9 cellular contexts compared by ENCODE assay signal in genomic region chr16:1380195-1380594, GRCh38. TPM values are rescaled to one million over a fixed set of nuclear protein-coding genes. Genes with fewer than 3 reads are reported as not detected.
A peak's percentile ranks its signal among the peaks of the same experiment; 100 is the strongest.
DNase-seq lines count a peak whose midpoint lies in the region; ATAC-seq, FAIRE-seq and TF ChIP-seq lines count a peak whose summit lies in the region.
"Had no signal": no experiment of that assay in that cellular context is flagged by ENCODE, and none has a peak within 500 bp of the region (broad histone marks: within the 10 kb centered on the region; RNA-seq: fewer than 3 reads in every experiment).

No MANE protein-coding gene starts in this region.

- H3K27me3 ChIP-seq in PC-9 (ENCODE audit: insufficient read depth, low read depth) (no peaks in the 10 kb centered on the region), H1 (replicated peaks in 1 of 4; ENCODE audit: control insufficient read depth in 3 of 4, extremely low read depth in 1 of 4, insufficient read depth in 3 of 4, low read length in 3 of 4) (no peaks in the 10 kb centered on the region)

- TF ChIP-seq EP300 in H1 (IDR thresholded peaks at IDR 0.05; ENCODE audit: borderline replicate concordance in 1 of 2, low read depth in 2 of 2, low read length in 2 of 2): no peak

- no peaks in the 10 kb centered on the region for H3K36me3 ChIP-seq in PC-9 (ENCODE audit: low read depth)
- H3K36me3 ChIP-seq in H1 (ENCODE audit: control insufficient read depth in 2 of 4, insufficient read depth in 4 of 4, low read length in 3 of 4): peaks cover 0 to 2% (median 0%) of the 10 kb centered on the region in 4 experiments; a peak in 2 of 8 replicates

- peaks cover 17% of the 10 kb centered on the region for H3F3A ChIP-seq in PC-9 (ENCODE audit: insufficient read depth, low read depth)

- peak overlapping the region; percentile 76 for H3K27ac Mint-ChIP-seq in activated CD4-positive, alpha-beta T cell treated with anti-CD3 and anti-CD28 coated beads, Interleukin-2, amount 10 ng/mL, durations not matched to agents 7 days and 5 days
- peak overlapping the region; percentile 93 for H3K27ac Mint-ChIP-seq in progenitor cell of endocrine pancreas

- no peak overlapping the region for H3K23ac ChIP-seq in H1 (ENCODE audit: insufficient read length)

- H2BK120ac ChIP-seq in H1 (replicated peaks; ENCODE audit: low read depth, low read length): no peak overlapping the region

- BruUV-seq in PC-9 (replicated peaks; lab: Mats Ljungman, UMichigan): no TSS peak

- peaks cover 12% of the 10 kb centered on the region for H3K23me2 ChIP-seq in H1 (ENCODE audit: low read depth, low read length)

- H3K36me3 Mint-ChIP-seq in activated CD4-positive, alpha-beta T cell treated with anti-CD3 and anti-CD28 coated beads, Interleukin-2, amount 10 ng/mL, durations not matched to agents 7 days and 5 days (ENCODE audit: low read depth): peaks cover 6% of the 10 kb centered on the region
- peaks cover 5% of the 10 kb centered on the region for H3K36me3 Mint-ChIP-seq in progenitor cell of endocrine pancreas (ENCODE audit: insufficient read depth)

- no peak overlapping the region for H3K14ac ChIP-seq in H1 (ENCODE audit: insufficient read length)

- no peak overlapping the region for H3K27ac ChIP-seq in PC-9
- no peak overlapping the region for H3K27ac ChIP-seq in H1 (ENCODE audit: low read depth, low read length)

- peaks cover 4% of the 10 kb centered on the region for H3K79me1 ChIP-seq in H1 (ENCODE audit: low read depth, low read length)

- H2BK15ac ChIP-seq in H1 (ENCODE audit: low read length): no peak overlapping the region

- H4K91ac ChIP-seq in H1 (replicated peaks; ENCODE audit: insufficient read length, low read length): no peak overlapping the region

- H4K20me1 ChIP-seq in PC-9 (ENCODE audit: insufficient read depth) (peaks cover 16% of the 10 kb centered on the region; the same call in 1 of the 2 replicates), H1 (replicated peaks in 1 of 2; ENCODE audit: control insufficient read depth in 1 of 2, insufficient read depth in 2 of 2, low read length in 2 of 2) (peaks cover 3 to 21% of the 10 kb centered on the region in 2 experiments)

- TF ChIP-seq RAD21 in H1 (IDR thresholded peaks at IDR 0.05 in 1 of 2, conservative IDR thresholded peaks at IDR 0.05 in 1 of 2; ENCODE audit: low read depth in 2 of 2, low read length in 2 of 2): no peak

- H3K9me3 ChIP-seq in PC-9 (ENCODE audit: insufficient read depth, low read depth) (no peaks in the 10 kb centered on the region), H1 (ENCODE audit: insufficient read depth in 2 of 2, low read depth in 1 of 2, low read length in 1 of 2) (no peaks in the 10 kb centered on the region)

- H2AK5ac ChIP-seq in H1 (ENCODE audit: low read depth, low read length): no peak overlapping the region

- H3K9me2 ChIP-seq in PC-9 (ENCODE audit: insufficient read depth): no peaks in the 10 kb centered on the region

- H4K8ac ChIP-seq in H1 (ENCODE audit: extremely low read depth, insufficient read depth, low read length): no peak overlapping the region

- no peak overlapping the region for H2BK12ac ChIP-seq in H1 (ENCODE audit: low read depth, low read length)

- no peak overlapping the region for H2AFZ ChIP-seq in PC-9
- H2AFZ ChIP-seq in H1 (ENCODE audit: low read length): no peak overlapping the region

- no peak overlapping the region for H3K9ac ChIP-seq in H1 (replicated peaks in 1 of 4; ENCODE audit: extremely low read depth in 1 of 4, low read depth in 3 of 4, low read length in 3 of 4)

- no peak overlapping the region for H3K56ac ChIP-seq in H1 (replicated peaks; ENCODE audit: insufficient read length, low read depth, low read length)

- H3K4ac ChIP-seq in H1 (replicated peaks; ENCODE audit: insufficient read length, low read depth, low read length): no peak overlapping the region

- H3K4me3 ChIP-seq in PC-9 (peak overlapping the region; percentile 80), H1 (ENCODE audit: extremely low read depth in 1 of 4, insufficient read depth in 2 of 4, low read depth in 3 of 4, low read length in 4 of 4) (peak overlapping the region; percentile 44 to 72 (median 57))

- no peak for FAIRE-seq in H1 (lab: Jason Lieb, UNC)

- no peak overlapping the region for H3K18ac ChIP-seq in H1 (ENCODE audit: extremely low read depth, low read length)

- H4K5ac ChIP-seq in H1 (ENCODE audit: insufficient read length, low read depth, low read length): no peak overlapping the region

- DNase-seq in activated CD4-positive, alpha-beta T cell treated with anti-CD3 and anti-CD28 coated beads, Interleukin-2, amount 10 ng/mL, durations not matched to agents 7 days and 5 days: no peak
- DNase-seq in activated CD4-positive, alpha-beta T cell treated with anti-CD3 and anti-CD28 coated beads for 4 hours: no peak
- DNase-seq in PC-9: no peak
- DNase-seq in H1 (ENCODE audit: low read depth in 1 of 2, low spot score in 2 of 2): no peak
- no peak for DNase-seq in progenitor cell of endocrine pancreas (ENCODE audit: low spot score, unreplicated experiment)
- no peak for DNase-seq in cerebellar cortex (ENCODE audit: low spot score)
- no peak for DNase-seq in left colon
- DNase-seq: occipital lobe had no signal

- intact Hi-C loops in PC-9 (cut with micrococcal nuclease; ENCODE audit: unreplicated experiment): no loop called here
- intact Hi-C loops in left colon (cut with DNase I, micrococcal nuclease): no loop called here

- ATAC-seq in GM18519 (IDR thresholded peaks at IDR 0.05; ENCODE audit: low FRiP score, unreplicated experiment): no peak
- ATAC-seq in left colon: no peak

- peaks cover 39% of the 10 kb centered on the region for H3K79me2 ChIP-seq in PC-9 (ENCODE audit: low read depth)
- H3K79me2 ChIP-seq in H1 (ENCODE audit: control insufficient read depth in 1 of 2, insufficient read depth in 2 of 2, low read length in 2 of 2): peaks cover 4 to 19% of the 10 kb centered on the region in 2 experiments; a peak in 2 of 4 replicates

- peak overlapping the region; percentile 99 for H3K4me2 ChIP-seq in PC-9
- H3K4me2 ChIP-seq in H1 (ENCODE audit: insufficient read depth in 1 of 2, low read depth in 2 of 2, low read length in 2 of 2): peak overlapping the region; percentile 94 to 95

- CTCF ChIA-PET in activated CD4-positive, alpha-beta T cell treated with anti-CD3 and anti-CD28 coated beads, Interleukin-2, amount 10 ng/mL, durations not matched to agents 7 days and 5 days (lab: Charles Lee): interaction anchor here (0.6 to 2.5 kb wide), 3 partner anchors 13 to 298 kb away, joined by 3 to 18 read pairs (median 3); partner anchors contain the start of gene JPT2
- CTCF ChIA-PET in PC-9 (lab: Charles Lee): no interaction called here
- CTCF ChIA-PET in H1 (lab: Charles Lee; ENCODE audit: partially characterized antibody): interaction anchor here (0.6 to 6.8 kb wide), 11 partner anchors 9 to 722 kb away, joined by 3 to 59 read pairs (median 4); no protein-coding TSS in a partner anchor

- POLR2A ChIA-PET in activated CD4-positive, alpha-beta T cell treated with anti-CD3 and anti-CD28 coated beads, Interleukin-2, amount 10 ng/mL, durations not matched to agents 7 days and 5 days (lab: Charles Lee): no interaction called here
- POLR2A ChIA-PET in PC-9 (lab: Charles Lee; ENCODE audit: unreplicated experiment): interaction anchor here (0.7 kb wide), 1 partner anchor 38 kb away, joined by 12 read pairs; no protein-coding TSS in a partner anchor
- POLR2A ChIA-PET in H1 (lab: Charles Lee; ENCODE audit: partially characterized antibody): interaction anchor here (0.6 to 4.8 kb wide), 10 partner anchors 15 to 597 kb away, joined by 3 to 44 read pairs (median 3); partner anchors contain the start of genes CCDC154 and UQCC4

- H3K9me3 Mint-ChIP-seq in activated CD4-positive, alpha-beta T cell treated with anti-CD3 and anti-CD28 coated beads, Interleukin-2, amount 10 ng/mL, durations not matched to agents 7 days and 5 days: no peaks in the 10 kb centered on the region
- H3K9me3 Mint-ChIP-seq in progenitor cell of endocrine pancreas (ENCODE audit: low read depth): no peaks in the 10 kb centered on the region

- WGBS in H1 (ENCODE audit: extremely low coverage in 1 of 2, insufficient coverage in 1 of 2, insufficient read length in 1 of 2, insufficient replicate concordance in 2 of 2, low coverage in 1 of 2, low lambda C conversion rate in 2 of 2, missing lambda C conversion rate in 1 of 2), 2 experiments: 51% methylated on average over 10 of the region's 10 CpGs; no CpG with 5 or more reads in 1 of the 2 experiments

- H3K27me3 Mint-ChIP-seq in activated CD4-positive, alpha-beta T cell treated with anti-CD3 and anti-CD28 coated beads, Interleukin-2, amount 10 ng/mL, durations not matched to agents 7 days and 5 days: no peaks in the 10 kb centered on the region
- peaks cover 7% of the 10 kb centered on the region for H3K27me3 Mint-ChIP-seq in progenitor cell of endocrine pancreas

- peak overlapping the region; percentile 72 for H3K4me3 Mint-ChIP-seq in activated CD4-positive, alpha-beta T cell treated with anti-CD3 and anti-CD28 coated beads, Interleukin-2, amount 10 ng/mL, durations not matched to agents 7 days and 5 days
- H3K4me3 Mint-ChIP-seq in progenitor cell of endocrine pancreas (ENCODE audit: low read depth): peak overlapping the region; percentile 81

- no peak for TF ChIP-seq CTCF in PC-9 (conservative IDR thresholded peaks at IDR 0.05)
- no peak for TF ChIP-seq CTCF in H1 (IDR thresholded peaks at IDR 0.05; ENCODE audit: control extremely low read depth in 1 of 3, insufficient read depth in 1 of 3, low read depth in 1 of 3, low read length in 3 of 3)
- no peak for TF ChIP-seq CTCF in progenitor cell of endocrine pancreas (IDR thresholded peaks at IDR 0.05; ENCODE audit: unreplicated experiment)

- H3K4me1 Mint-ChIP-seq in activated CD4-positive, alpha-beta T cell treated with anti-CD3 and anti-CD28 coated beads, Interleukin-2, amount 10 ng/mL, durations not matched to agents 7 days and 5 days: peaks cover 14% of the 10 kb centered on the region
- H3K4me1 Mint-ChIP-seq in progenitor cell of endocrine pancreas (ENCODE audit: low read depth): peaks cover 8% of the 10 kb centered on the region

- no peak overlapping the region for H2BK20ac ChIP-seq in H1 (ENCODE audit: low read length)

- no peak for TF ChIP-seq POLR2A in H1 (IDR thresholded peaks at IDR 0.05; ENCODE audit: control extremely low read depth in 1 of 2, low read depth in 2 of 2, low read length in 2 of 2)

- H2BK5ac ChIP-seq in H1 (ENCODE audit: low read depth, low read length): no peak overlapping the region

- H3K4me1 ChIP-seq in PC-9 (replicated peaks; ENCODE audit: insufficient read depth) (peaks cover 21% of the 10 kb centered on the region), H1 (replicated peaks in 1 of 4; ENCODE audit: control insufficient read depth in 3 of 4, insufficient read depth in 4 of 4, low read length in 3 of 4) (peaks cover 0 to 16% (median 10%) of the 10 kb centered on the region in 4 experiments; a peak in 5 of 7 replicates)

RNA-seq across cellular contexts. Expression of gene GNPTG, which starts 28.5 kb away (rescaled TPM):
- 10 to 100 TPM; 34.3 to 36.9 TPM for total RNA-seq in activated CD4-positive, alpha-beta T cell treated with anti-CD3 and anti-CD28 coated beads, Interleukin-2, amount 10 ng/mL, durations not matched to agents 7 days and 5 days
- total RNA-seq in PC-9 (2021) (40.6 and 50.7 TPM in 2 replicates), progenitor cell of endocrine pancreas (49.7 and 51.7 TPM in 2 replicates), left colon (10 to 100 TPM; 57.6 to 61.8 TPM)
- total RNA-seq in H1 (2021; fragmentation: NEBNext Ultra II Directional; extraction: Animal tissue kit (Norgen Biotek cat#: 25700)): 25.2 and 26.2 TPM in 2 replicates
- 51.2 and 73.3 TPM in 2 replicates for polyA plus RNA-seq in H1 (2011; rRNA removed)
- polyA plus RNA-seq in H1 (2011; cell fraction: cytosol; rRNA removed): 45.7 TPM
- 73.3 TPM for polyA plus RNA-seq in H1 (2011; cell fraction: nucleus; rRNA removed)
- 21.7 to 30.2 TPM (median 28.6 TPM) in 4 replicates for polyA plus RNA-seq in H1 (2012, experiment 1 of 2)
- polyA plus RNA-seq in H1 (2012, experiment 2 of 2): 17.9 TPM
- 22.1 TPM for polyA plus RNA-seq in H1 (2013, experiment 1 of 2)
- polyA plus RNA-seq in H1 (2013, experiment 2 of 2): 23.7 TPM
- 9.9 and 10.5 TPM in 2 replicates for polyA minus RNA-seq in H1 (2011; rRNA and poly(A)+ RNA removed)
- polyA minus RNA-seq in H1 (2011; cell fraction: cytosol; rRNA and poly(A)+ RNA removed): 9.3 TPM
- 13.4 TPM for polyA minus RNA-seq in H1 (2011; cell fraction: nucleus; rRNA and poly(A)+ RNA removed)

RNA-seq across cellular contexts. Expression of gene TSR3, which starts 28.5 kb away (rescaled TPM):
- total RNA-seq in activated CD4-positive, alpha-beta T cell treated with anti-CD3 and anti-CD28 coated beads, Interleukin-2, amount 10 ng/mL, durations not matched to agents 7 days and 5 days: 10 to 100 TPM; 33.8 to 43.7 TPM
- total RNA-seq in PC-9 (2021) (69.5 and 108 TPM in 2 replicates), progenitor cell of endocrine pancreas (52.6 and 56.8 TPM in 2 replicates), left colon (10 to 100 TPM; 50.7 to 54.4 TPM)
- total RNA-seq in H1 (2021; fragmentation: NEBNext Ultra II Directional; extraction: Animal tissue kit (Norgen Biotek cat#: 25700)): 45.9 and 52.3 TPM in 2 replicates
- polyA plus RNA-seq in H1 (2011; rRNA removed): 43.1 and 66.0 TPM in 2 replicates
- polyA plus RNA-seq in H1 (2011; cell fraction: cytosol; rRNA removed): 60.3 TPM
- polyA plus RNA-seq in H1 (2011; cell fraction: nucleus; rRNA removed): 46.0 TPM
- 31.8 to 57.4 TPM (median 53.2 TPM) in 4 replicates for polyA plus RNA-seq in H1 (2012, experiment 1 of 2)
- polyA plus RNA-seq in H1 (2012, experiment 2 of 2): 37.5 TPM
- polyA plus RNA-seq in H1 (2013, experiment 1 of 2): 25.0 TPM
- polyA plus RNA-seq in H1 (2013, experiment 2 of 2): 26.0 TPM
- 10.2 and 10.8 TPM in 2 replicates for polyA minus RNA-seq in H1 (2011; rRNA and poly(A)+ RNA removed)
- polyA minus RNA-seq in H1 (2011; cell fraction: cytosol; rRNA and poly(A)+ RNA removed): 31.2 TPM
- 19.7 TPM for polyA minus RNA-seq in H1 (2011; cell fraction: nucleus; rRNA and poly(A)+ RNA removed)

RNA-seq across cellular contexts. Expression of gene UNKL, which starts 34.3 kb away (rescaled TPM):
- 10 to 100 TPM; 31.8 to 37.9 TPM for total RNA-seq in activated CD4-positive, alpha-beta T cell treated with anti-CD3 and anti-CD28 coated beads, Interleukin-2, amount 10 ng/mL, durations not matched to agents 7 days and 5 days
- total RNA-seq in PC-9 (2021): 111 and 112 TPM in 2 replicates
- total RNA-seq in H1 (2021; fragmentation: NEBNext Ultra II Directional; extraction: Animal tissue kit (Norgen Biotek cat#: 25700)): 31.8 and 32.1 TPM in 2 replicates
- polyA plus RNA-seq in H1 (2011; rRNA removed): 25.1 and 32.0 TPM in 2 replicates
- polyA plus RNA-seq in H1 (2011; cell fraction: cytosol; rRNA removed): 32.1 TPM
- polyA plus RNA-seq in H1 (2011; cell fraction: nucleus; rRNA removed): 126 TPM
- 11.6 to 23.0 TPM (median 17.3 TPM) in 4 replicates for polyA plus RNA-seq in H1 (2012, experiment 1 of 2)
- polyA plus RNA-seq in H1 (2012, experiment 2 of 2): 8.4 TPM
- polyA plus RNA-seq in H1 (2013, experiment 1 of 2): 15.8 TPM
- 13.7 TPM for polyA plus RNA-seq in H1 (2013, experiment 2 of 2)
- 7.3 and 13.6 TPM in 2 replicates for polyA minus RNA-seq in H1 (2011; rRNA and poly(A)+ RNA removed)
- 30.1 TPM for polyA minus RNA-seq in H1 (2011; cell fraction: cytosol; rRNA and poly(A)+ RNA removed)
- polyA minus RNA-seq in H1 (2011; cell fraction: nucleus; rRNA and poly(A)+ RNA removed): 31.8 TPM
- 31.5 and 33.1 TPM in 2 replicates for total RNA-seq in progenitor cell of endocrine pancreas
- 10 to 100 TPM; 14.7 to 15.0 TPM for total RNA-seq in left colon

RNA-seq across cellular contexts. Expression of gene UQCC4, which starts 40.4 kb away (rescaled TPM):
- total RNA-seq in activated CD4-positive, alpha-beta T cell treated with anti-CD3 and anti-CD28 coated beads, Interleukin-2, amount 10 ng/mL, durations not matched to agents 7 days and 5 days: 10 to 100 TPM; 11.2 to 13.4 TPM
- total RNA-seq in PC-9 (2021) (21.7 and 27.5 TPM in 2 replicates), progenitor cell of endocrine pancreas (10.8 and 11.3 TPM in 2 replicates), left colon (10 to 100 TPM; 11.6 to 17.2 TPM)
- total RNA-seq in H1 (2021; fragmentation: NEBNext Ultra II Directional; extraction: Animal tissue kit (Norgen Biotek cat#: 25700)): 13.4 and 14.9 TPM in 2 replicates
- polyA plus RNA-seq in H1 (2011; rRNA removed): 33.8 and 35.0 TPM in 2 replicates
- 31.5 TPM for polyA plus RNA-seq in H1 (2011; cell fraction: cytosol; rRNA removed)
- polyA plus RNA-seq in H1 (2011; cell fraction: nucleus; rRNA removed): 22.3 TPM
- polyA plus RNA-seq in H1 (2012, experiment 1 of 2): 15.3 to 20.8 TPM (median 19.9 TPM) in 4 replicates
- polyA plus RNA-seq in H1 (2012, experiment 2 of 2): 16.5 TPM
- polyA plus RNA-seq in H1 (2013, experiment 1 of 2): 18.8 TPM
- 20.4 TPM for polyA plus RNA-seq in H1 (2013, experiment 2 of 2)
- 7.0 and 7.6 TPM in 2 replicates for polyA minus RNA-seq in H1 (2011; rRNA and poly(A)+ RNA removed)
- polyA minus RNA-seq in H1 (2011; cell fraction: cytosol; rRNA and poly(A)+ RNA removed): 8.1 TPM
- 13.3 TPM for polyA minus RNA-seq in H1 (2011; cell fraction: nucleus; rRNA and poly(A)+ RNA removed)

RNA-seq across cellular contexts. Expression of gene BAIAP3, which starts 46.8 kb away (rescaled TPM):
- 1 to 10 TPM in 1 of 2 experiments, under 1 TPM in 1; 0.83 to 1.6 TPM for total RNA-seq in activated CD4-positive, alpha-beta T cell treated with anti-CD3 and anti-CD28 coated beads, Interleukin-2, amount 10 ng/mL, durations not matched to agents 7 days and 5 days
- total RNA-seq in PC-9 (2021): 35.0 and 47.3 TPM in 2 replicates
- 6.8 and 7.9 TPM in 2 replicates for total RNA-seq in H1 (2021; fragmentation: NEBNext Ultra II Directional; extraction: Animal tissue kit (Norgen Biotek cat#: 25700))
- polyA plus RNA-seq in H1 (2011; rRNA removed): 2.9 and 6.3 TPM in 2 replicates
- polyA plus RNA-seq in H1 (2011; cell fraction: cytosol; rRNA removed): 4.8 TPM
- polyA plus RNA-seq in H1 (2011; cell fraction: nucleus; rRNA removed): 33.8 TPM
- 4.5 to 6.4 TPM (median 5.6 TPM) in 4 replicates for polyA plus RNA-seq in H1 (2012, experiment 1 of 2)
- polyA plus RNA-seq in H1 (2012, experiment 2 of 2): 2.6 TPM
- polyA plus RNA-seq in H1 (2013, experiment 1 of 2): 5.0 TPM
- 3.4 TPM for polyA plus RNA-seq in H1 (2013, experiment 2 of 2)
- 2.0 and 2.1 TPM in 2 replicates for polyA minus RNA-seq in H1 (2011; rRNA and poly(A)+ RNA removed)
- polyA minus RNA-seq in H1 (2011; cell fraction: cytosol; rRNA and poly(A)+ RNA removed): 5.7 TPM
- 11.1 TPM for polyA minus RNA-seq in H1 (2011; cell fraction: nucleus; rRNA and poly(A)+ RNA removed)
- 17.5 and 18.2 TPM in 2 replicates for total RNA-seq in progenitor cell of endocrine pancreas
- total RNA-seq in left colon: 10 to 100 TPM in 1 of 2 donors, 1 to 10 TPM in 1; 7.5 to 12.3 TPM
